Comparison of ENCODE assay signal across 19 cellular contexts in the genomic region with DNA sequence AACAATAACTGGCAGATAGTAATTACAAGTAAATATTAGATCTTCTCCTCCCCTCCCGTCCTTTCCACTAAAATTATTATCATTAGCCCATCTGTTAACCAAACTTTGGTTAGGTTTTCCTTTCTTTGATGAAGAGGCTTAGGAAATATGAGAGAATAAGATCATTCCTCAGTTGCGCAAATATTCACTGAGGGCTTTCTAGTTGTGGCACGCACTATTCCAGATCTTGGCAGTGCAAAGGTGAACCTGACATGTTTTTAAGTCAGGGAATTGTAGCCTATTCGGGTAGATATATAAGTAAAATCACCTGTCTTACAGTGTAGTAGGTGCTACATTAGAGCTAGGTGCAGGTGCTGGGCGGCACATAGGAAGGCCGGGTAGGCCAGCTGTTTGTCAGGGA.
"Had no signal": no experiment of that assay in that cellular context is flagged by ENCODE, and none has a peak within 500 bp of the region (broad histone marks: within the 10 kb centered on the region; RNA-seq: fewer than 3 reads in every experiment).

No MANE protein-coding gene starts in this region.

- H3K27me3 Mint-ChIP-seq: activated CD4-positive, alpha-beta T cell treated with anti-CD3 and anti-CD28 coated beads, Interleukin-2, amount 10 ng/mL, durations not matched to agents 24 days and 14 days; activated naive CD8-positive, alpha-beta T cell treated with anti-CD3 and anti-CD28 coated beads, Interleukin-2, amount 50 U/mL, for 24 hours; activated T-cell treated with anti-CD3 and anti-CD28 coated beads, Interleukin-2, amount 50 U/mL, for 24 hours; brain had no signal

- H3K4me1 Mint-ChIP-seq: activated CD4-positive, alpha-beta T cell treated with anti-CD3 and anti-CD28 coated beads, Interleukin-2, amount 10 ng/mL, durations not matched to agents 24 days and 14 days; activated naive CD8-positive, alpha-beta T cell treated with anti-CD3 and anti-CD28 coated beads, Interleukin-2, amount 50 U/mL, for 24 hours had no signal

- H3K4me3 Mint-ChIP-seq: activated CD4-positive, alpha-beta T cell treated with anti-CD3 and anti-CD28 coated beads, Interleukin-2, amount 10 ng/mL, durations not matched to agents 24 days and 14 days; activated CD8-positive, alpha-beta T cell treated with anti-CD3 and anti-CD28 coated beads, Interleukin-2, amount 10 ng/mL, durations not matched to agents 7 days and 5 days; activated naive CD4-positive, alpha-beta T cell treated with anti-CD3 and anti-CD28 coated beads for 36 hours; activated naive CD8-positive, alpha-beta T cell treated with anti-CD3 and anti-CD28 coated beads, Interleukin-2, amount 50 U/mL, for 24 hours; activated T-cell treated with anti-CD3 and anti-CD28 coated beads, Interleukin-2, amount 50 U/mL, for 24 hours; neural crest cell had no signal

- H3K4me3 ChIP-seq: esophagus muscularis mucosa, ovary, thyroid gland had no signal

- H3K27me3 ChIP-seq: esophagus muscularis mucosa, ovary, thyroid gland had no signal

- H3K27ac ChIP-seq: esophagus muscularis mucosa, ovary had no signal

- DNase-seq: activated CD4-positive, alpha-beta T cell treated with anti-CD3 and anti-CD28 coated beads, Interleukin-2, amount 10 ng/mL, durations not matched to agents 24 days and 14 days; activated CD8-positive, alpha-beta T cell treated with anti-CD3 and anti-CD28 coated beads, Interleukin-2, amount 10 ng/mL, durations not matched to agents 7 days and 5 days; activated naive CD4-positive, alpha-beta T cell treated with anti-CD3 and anti-CD28 coated beads for 36 hours; activated naive CD8-positive, alpha-beta T cell treated with anti-CD3 and anti-CD28 coated beads, Interleukin-2, amount 50 U/mL, for 24 hours; activated T-cell treated with anti-CD3 and anti-CD28 coated beads, Interleukin-2, amount 50 U/mL, for 24 hours; anterior cingulate cortex; cortex of kidney; effector CD4-positive, alpha-beta T cell; left colon; ovary; stimulated activated CD8-positive, alpha-beta memory T cell treated with anti-CD3 and anti-CD28 coated beads, Interleukin-4, amount 100 ng/mL, for 48 hours; stimulated activated naive CD4-positive, alpha-beta T cell; T-helper 1 cell; T-helper 9 cell; thyroid gland had no signal

- H3K36me3 ChIP-seq: esophagus muscularis mucosa, ovary, thyroid gland had no signal

- H3K27ac Mint-ChIP-seq: activated CD4-positive, alpha-beta T cell treated with anti-CD3 and anti-CD28 coated beads, Interleukin-2, amount 10 ng/mL, durations not matched to agents 24 days and 14 days; activated CD8-positive, alpha-beta T cell treated with anti-CD3 and anti-CD28 coated beads, Interleukin-2, amount 10 ng/mL, durations not matched to agents 7 days and 5 days; activated naive CD4-positive, alpha-beta T cell treated with anti-CD3 and anti-CD28 coated beads for 36 hours; activated naive CD8-positive, alpha-beta T cell treated with anti-CD3 and anti-CD28 coated beads, Interleukin-2, amount 50 U/mL, for 24 hours; activated T-cell treated with anti-CD3 and anti-CD28 coated beads, Interleukin-2, amount 50 U/mL, for 24 hours had no signal

- ATAC-seq: activated CD8-positive, alpha-beta T cell treated with anti-CD3 and anti-CD28 coated beads, Interleukin-2, amount 10 ng/mL, durations not matched to agents 7 days and 5 days; activated naive CD8-positive, alpha-beta T cell treated with anti-CD3 and anti-CD28 coated beads, Interleukin-2, amount 50 U/mL, for 24 hours; left colon had no signal

- H3K9me3 ChIP-seq: esophagus muscularis mucosa, ovary, thyroid gland had no signal

- FAIRE-seq: urothelium cell line had no signal

- H3K9me3 Mint-ChIP-seq: activated CD4-positive, alpha-beta T cell treated with anti-CD3 and anti-CD28 coated beads, Interleukin-2, amount 10 ng/mL, durations not matched to agents 24 days and 14 days; activated naive CD4-positive, alpha-beta T cell treated with anti-CD3 and anti-CD28 coated beads for 36 hours; activated naive CD8-positive, alpha-beta T cell treated with anti-CD3 and anti-CD28 coated beads, Interleukin-2, amount 50 U/mL, for 24 hours; activated T-cell treated with anti-CD3 and anti-CD28 coated beads, Interleukin-2, amount 50 U/mL, for 24 hours; brain; neural crest cell had no signal
